Comparison of ENCODE assay signal across 9 cellular contexts in genomic region chr2:96788393-96789244, GRCh38. TPM values are rescaled to one million over a fixed set of nuclear protein-coding genes. Genes with fewer than 3 reads are reported as not detected.
DNase-seq lines count a peak whose midpoint lies in the region; ATAC-seq and TF ChIP-seq lines count a peak whose summit lies in the region.
"Had no signal": no experiment of that assay in that cellular context is flagged by ENCODE, and none has a peak within 500 bp of the region (broad histone marks: within the 10 kb centered on the region; RNA-seq: fewer than 3 reads in every experiment).

No MANE protein-coding gene starts in this region.

- H3K4ac ChIP-seq in mesendoderm (ENCODE audit: low read depth, low read length): no peak overlapping the region

- H3K9ac ChIP-seq in mesendoderm (ENCODE audit: low read length): no peak overlapping the region

- H3K79me1 ChIP-seq in mesendoderm (ENCODE audit: low read length): no peaks in the 10 kb centered on the region

- no peak overlapping the region for H2BK120ac ChIP-seq in mesendoderm (ENCODE audit: low read depth, low read length)

- H3K27me3 ChIP-seq in gastroesophageal sphincter: no peaks in the 10 kb centered on the region
- H3K27me3 ChIP-seq in mesendoderm (ENCODE audit: insufficient read depth, low read length, poor library complexity): no peaks in the 10 kb centered on the region

- TF ChIP-seq EP300 in gastroesophageal sphincter (IDR thresholded peaks at IDR 0.05): no peak

- H3K79me2 ChIP-seq in mesendoderm (ENCODE audit: control insufficient read depth, insufficient read depth, low read length): no peaks in the 10 kb centered on the region

- no peak overlapping the region for H4K8ac ChIP-seq in mesendoderm (ENCODE audit: low read depth, low read length)

- H3K18ac ChIP-seq in mesendoderm (ENCODE audit: low read length): no peak overlapping the region

- peak; percentile 90 for ATAC-seq in SK-N-SH treated with all-trans-retinoic acid at 6 μM for 48 hours
- peak; percentile 69 for ATAC-seq in gastroesophageal sphincter
- ATAC-seq: activated CD8-positive, alpha-beta memory T cell treated with anti-CD3 and anti-CD28 coated beads, Interleukin-2, amount 10 ng/mL, durations not matched to agents 7 days and 5 days had no signal

- H3K36me3 ChIP-seq in gastroesophageal sphincter (no peaks in the 10 kb centered on the region), mesendoderm (ENCODE audit: control insufficient read depth, insufficient read depth, low read length) (no peaks in the 10 kb centered on the region)

- H3K4me3 ChIP-seq in gastroesophageal sphincter: no peak overlapping the region
- H3K4me3 ChIP-seq in mesendoderm (ENCODE audit: low read length): no peak overlapping the region

- H4K5ac ChIP-seq in mesendoderm (ENCODE audit: low read length): no peak overlapping the region

- no peak overlapping the region for H2BK15ac ChIP-seq in mesendoderm (replicated peaks; ENCODE audit: low read depth)

- H3K23ac ChIP-seq in mesendoderm (ENCODE audit: low read length): no peak overlapping the region

- TF ChIP-seq CTCF in gastroesophageal sphincter (IDR thresholded peaks at IDR 0.05): no peak

- TF ChIP-seq POLR2A in gastroesophageal sphincter (IDR thresholded peaks at IDR 0.05): no peak

- H2AK5ac ChIP-seq in mesendoderm (ENCODE audit: low read length): no peak overlapping the region

- H3K27ac ChIP-seq in gastroesophageal sphincter: peak overlapping the region in 3 of 4 donors; percentile 59 to 71 (median 67)
- H3K27ac ChIP-seq in mesendoderm (ENCODE audit: low read depth, low read length): no peak overlapping the region

- DNase-seq in EH (ENCODE audit: low read depth): peak; percentile 44
- peak; percentile 62 for DNase-seq in pons (ENCODE audit: low spot score)
- DNase-seq in activated CD8-positive, alpha-beta memory T cell treated with anti-CD3 and anti-CD28 coated beads, Interleukin-2, amount 50 U/mL, for 4 hours: no peak
- DNase-seq in mesendoderm: no peak
- DNase-seq in DMS114 treated with DMSO at 0.1 percent for 48 hours (lab: John Stamatoyannopoulos, UW; ENCODE audit: unreplicated experiment): no peak
- DNase-seq in NCI-H2081 (lab: John Stamatoyannopoulos, UW): no peak
- DNase-seq: activated CD8-positive, alpha-beta memory T cell treated with anti-CD3 and anti-CD28 coated beads, Interleukin-2, amount 10 ng/mL, durations not matched to agents 7 days and 5 days had no signal

- no peaks in the 10 kb centered on the region for H3K9me3 ChIP-seq in gastroesophageal sphincter

- peaks cover 0 to 45% (median 15%) of the 10 kb centered on the region in 3 donors for H3K4me1 ChIP-seq in gastroesophageal sphincter
- no peaks in the 10 kb centered on the region for H3K4me1 ChIP-seq in mesendoderm (ENCODE audit: control insufficient read depth, low read depth, low read length)

- no peak overlapping the region for H3K56ac ChIP-seq in mesendoderm (ENCODE audit: low read length)

- H3K4me2 ChIP-seq in mesendoderm (ENCODE audit: low read length): no peak overlapping the region

- H2BK5ac ChIP-seq in mesendoderm (ENCODE audit: low read length): no peak overlapping the region

- WGBS in gastroesophageal sphincter (ENCODE audit: low coverage in 1 of 2), 2 donors: 75 to 80% methylated on average over 2 to 4 of the region's 17 CpGs
- WGBS in mesendoderm (ENCODE audit: extremely low coverage, insufficient coverage, low lambda C conversion rate): no CpG with 5 or more reads among the region's 17 CpGs

TF ChIP-seq in SK-N-SH treated with all-trans-retinoic acid at 6 μM for 48 hours, 23 proteins besides CTCF, POLR2A, EP300 and RAD21 (continues in another document):
- TF ChIP-seq CSRNP3 (CRISPR knock-in tag; IDR thresholded peaks at IDR 0.05) (no peak), ZNF8 (CRISPR knock-in tag; IDR thresholded peaks at IDR 0.05) (no peak), TCF4 (CRISPR knock-in tag; IDR thresholded peaks at IDR 0.05; ENCODE audit: borderline replicate concordance) (no peak), ZFP3 (CRISPR knock-in tag; IDR thresholded peaks at IDR 0.05) (no peak), BACH2 (CRISPR knock-in tag; IDR thresholded peaks at IDR 0.05; ENCODE audit: borderline replicate concordance) (no peak), RARB (CRISPR knock-in tag; IDR thresholded peaks at IDR 0.05) (no peak), ZNF70 (CRISPR knock-in tag; IDR thresholded peaks at IDR 0.05) (no peak), PPARA (CRISPR knock-in tag; IDR thresholded peaks at IDR 0.05; ENCODE audit: borderline replicate concordance) (no peak), ZFP30 (CRISPR knock-in tag; IDR thresholded peaks at IDR 0.05) (no peak), PATZ1 (CRISPR knock-in tag; IDR thresholded peaks at IDR 0.05; ENCODE audit: borderline replicate concordance) (no peak), ZNF565 (CRISPR knock-in tag; conservative IDR thresholded peaks at IDR 0.05; ENCODE audit: low read depth) (no peak), OSR1 (CRISPR knock-in tag; IDR thresholded peaks at IDR 0.05) (no peak), ZC3H10 (CRISPR knock-in tag; IDR thresholded peaks at IDR 0.05) (no peak), TSHZ2 (CRISPR knock-in tag; IDR thresholded peaks at IDR 0.05) (no peak), CSDC2 (CRISPR knock-in tag; IDR thresholded peaks at IDR 0.05) (no peak), SNAI2 (CRISPR knock-in tag; IDR thresholded peaks at IDR 0.05) (no peak), ISL1 (CRISPR knock-in tag; IDR thresholded peaks at IDR 0.05) (no peak)

RNA-seq across cellular contexts. Expression of gene CNNM3, which starts 27.4 kb away (rescaled TPM):
- total RNA-seq in gastroesophageal sphincter: 10 to 100 TPM; 10.4 to 21.6 (median 18.9) TPM
- 10.9 TPM for polyA plus RNA-seq in mesendoderm (2013, experiment 1 of 2)
- polyA plus RNA-seq in mesendoderm (2013, experiment 2 of 2): 10.7 TPM

RNA-seq across cellular contexts. Expression of gene CNNM4, which starts 27.9 kb away (rescaled TPM):
- 1 to 10 TPM; 2.7 to 6.1 (median 5.5) TPM for total RNA-seq in gastroesophageal sphincter
- polyA plus RNA-seq in mesendoderm (2013, experiment 1 of 2): 8.3 TPM
- 7.8 TPM for polyA plus RNA-seq in mesendoderm (2013, experiment 2 of 2)

RNA-seq across cellular contexts. Expression of gene LMAN2L, which starts 48.8 kb away (rescaled TPM):
- 10 to 100 TPM; 18.1 to 22.9 (median 21.5) TPM for total RNA-seq in gastroesophageal sphincter
- 12.4 TPM for polyA plus RNA-seq in mesendoderm (2013, experiment 1 of 2)
- polyA plus RNA-seq in mesendoderm (2013, experiment 2 of 2): 12.0 TPM

RNA-seq across cellular contexts. Expression of gene ANKRD23, which starts 55.2 kb away (rescaled TPM):
- total RNA-seq in gastroesophageal sphincter: 1 to 10 TPM; 1.2 to 4.9 (median 3.1) TPM
- 0.86 TPM for polyA plus RNA-seq in mesendoderm (2013, experiment 1 of 2)
- polyA plus RNA-seq in mesendoderm (2013, experiment 2 of 2): 1.7 TPM

Comparison
In these comparisons a context has a peak if more than half of its experiments do, and no peak if none do; other contexts are left out.
1. DNase-seq: peak in EH (single experiment) and pons (single experiment); none in activated CD8-positive, alpha-beta memory T cell treated with anti-CD3 and anti-CD28 coated beads, Interleukin-2, amount 50 U/mL, for 4 hours (single experiment), mesendoderm (single experiment), DMS114 treated with DMSO at 0.1 percent for 48 hours (single experiment) and NCI-H2081 (0 of 2).